10 cellular contexts compared by ENCODE assay signal in genomic region chr11:46248270-46249102, GRCh38. TPM values are rescaled to one million over a fixed set of nuclear protein-coding genes. Genes with fewer than 3 reads are reported as not detected.
A peak's percentile ranks its signal among the peaks of the same experiment; 100 is the strongest.
DNase-seq lines count a peak whose midpoint lies in the region; TF ChIP-seq lines count a peak whose summit lies in the region.
"Had no signal": no experiment of that assay in that cellular context is flagged by ENCODE, and none has a peak within 500 bp of the region (broad histone marks: within the 10 kb centered on the region; RNA-seq: fewer than 3 reads in every experiment).

No MANE protein-coding gene starts in this region.

- H3K9me3 ChIP-seq in AG04450 (ENCODE audit: control insufficient read depth, insufficient read depth, low read length) (no peaks in the 10 kb centered on the region; the same call in 1 of the 2 replicates), stomach (no peaks in the 10 kb centered on the region)

- H3K4me1 ChIP-seq in stomach: peaks cover 8 to 43% (median 20%) of the 10 kb centered on the region in 4 donors

- intact Hi-C loops in stomach (cut with DNase I; ENCODE audit: low total_unique reads): no loop called here

- WGBS in stomach, 5 donors: 81 to 85% (median 82%) methylated on average over 19 of the region's 19 CpGs

- TF ChIP-seq EP300 in stomach (IDR thresholded peaks at IDR 0.05): no peak

- H3K27me3 ChIP-seq in AG04450 (ENCODE audit: control insufficient read depth, insufficient read depth, low read length): no peaks in the 10 kb centered on the region
- H3K27me3 ChIP-seq in stomach: no peaks in the 10 kb centered on the region

- H3K4me3 ChIP-seq in AG04450 (ENCODE audit: low read depth, low read length) (no peak overlapping the region), stomach (no peak overlapping the region)

- CTCF ChIA-PET in AG04450 (lab: Charles Lee): interaction anchor here (0.8 to 4.8 kb wide), 3 partner anchors 10 to 60 kb away, joined by 3 to 28 read pairs (median 22); partner anchors contain the start of gene CREB3L1
- CTCF ChIA-PET in GM10248 (lab: Yijun Ruan, JAX): interaction anchor here (1.0 to 6.5 kb wide), 7 partner anchors 9 to 67 kb away, joined by 3 to 54 read pairs (median 7); no protein-coding TSS in a partner anchor

- POLR2A ChIA-PET in AG04450 (lab: Yijun Ruan, JAX): interaction anchor here (0.6 to 1.3 kb wide), 6 partner anchors 29 to 402 kb away, joined by 3 to 14 read pairs (median 6); partner anchors contain the start of gene CREB3L1
- POLR2A ChIA-PET in GM10248 (lab: Yijun Ruan, JAX): no interaction called here

- H3K27ac ChIP-seq in AG04450 (ENCODE audit: low read depth, low read length): peak overlapping the region; percentile 99
- peak overlapping the region in 2 of 5 donors; percentile 10 to 57 for H3K27ac ChIP-seq in stomach

- no peaks in the 10 kb centered on the region for H3K36me3 ChIP-seq in stomach

- DNase-seq in AG04450 (ENCODE audit: low read depth, low spot score): peak; percentile 89
- peak; percentile 94 for DNase-seq in HS-5 (ENCODE audit: low read depth)
- peak; percentile 97 for DNase-seq in amniotic epithelial cell (ENCODE audit: low read depth)
- DNase-seq in iris pigment epithelial cell (ENCODE audit: low read depth): peak; percentile 98
- DNase-seq in activated gamma-delta T cell (lab: John Stamatoyannopoulos, UW): no peak
- DNase-seq in stomach: no peak
- no peak for DNase-seq in NCI-H526 (lab: John Stamatoyannopoulos, UW)
- no peak for DNase-seq in GM10248 (ENCODE audit: extremely low spot score)
- DNase-seq: activated B cell treated with CpG ODN at 0.5 μM for 24 hours; stimulated activated naive B cell treated with anti-CD40 and anti-IgM and Interleukin-4, amounts not matched to agents 10 μg/mL and 1 μg/mL and 100 μg/mL, for 72 hours had no signal

- TF ChIP-seq POLR2A in stomach (IDR thresholded peaks at IDR 0.05): no peak

- TF ChIP-seq CTCF in AG04450 (IDR thresholded peaks at IDR 0.05; ENCODE audit: low read depth, low read length) (no peak), stomach (IDR thresholded peaks at IDR 0.05) (no peak), GM10248 (IDR thresholded peaks at IDR 0.05; ENCODE audit: control extremely low read depth, extremely low read depth, low read depth, missing control alignments) (no peak)

RNA-seq across cellular contexts. Expression of gene CREB3L1, which starts 29.0 kb away (rescaled TPM):
- polyA plus RNA-seq in AG04450 (2011; rRNA removed) (24.2 and 33.2 TPM in 2 replicates), stomach (10 to 100 TPM; 39.4 to 59.3 (median 40.8) TPM)
- 57.6 and 90.1 TPM in 2 replicates for polyA minus RNA-seq in AG04450 (2011; rRNA and poly(A)+ RNA removed)
- total RNA-seq in stomach: 100 to 1,000 TPM in 1 of 5 donors, 10 to 100 TPM in 4; 21.0 to 125 (median 54.2) TPM
- total RNA-seq: activated B cell treated with CpG ODN at 0.5 μM for 24 hours had no signal

Comparison
In these comparisons a context has a peak if more than half of its experiments do, and no peak if none do; other contexts are left out.
1. DNase-seq: peak in AG04450 (single experiment), HS-5 (single experiment), amniotic epithelial cell (single experiment) and iris pigment epithelial cell (single experiment); none in activated gamma-delta T cell (single experiment), stomach (single experiment), NCI-H526 (0 of 2) and GM10248 (single experiment).